8 cellular contexts compared by ENCODE assay signal in genomic region chr12:48349471-48349870, GRCh38. TPM values are rescaled to one million over a fixed set of nuclear protein-coding genes. Genes with fewer than 3 reads are reported as not detected.
DNase-seq lines count a peak whose midpoint lies in the region; ATAC-seq and TF ChIP-seq lines count a peak whose summit lies in the region.

No MANE protein-coding gene starts in this region.

- H3K4me1 ChIP-seq in cardiac muscle cell (ENCODE audit: low read depth), result no peaks in the 10 kb centered on the region
- peaks cover 9 to 10% of the 10 kb centered on the region in 2 donors for H3K4me1 ChIP-seq in duodenal mucosa (ENCODE audit: control insufficient read depth in 1 of 2, insufficient read depth in 2 of 2, low read length in 2 of 2)
- H3K4me1 ChIP-seq in naive thymus-derived CD4-positive, alpha-beta T cell (ENCODE audit: control insufficient read depth in 2 of 2, insufficient read depth in 2 of 2, low read length in 2 of 2), result peaks cover 14 to 25% of the 10 kb centered on the region in 2 donors
- peaks cover 31% of the 10 kb centered on the region for H3K4me1 ChIP-seq in vagina
- no peaks in the 10 kb centered on the region for H3K4me1 ChIP-seq in mesendoderm (ENCODE audit: control insufficient read depth, low read depth, low read length)

- no peaks in the 10 kb centered on the region for H3K9me3 ChIP-seq in cardiac muscle cell (ENCODE audit: low read depth)
- H3K9me3 ChIP-seq in duodenal mucosa (ENCODE audit: control insufficient read depth in 1 of 2, low read length in 2 of 2), result no peaks in the 10 kb centered on the region
- no peaks in the 10 kb centered on the region for H3K9me3 ChIP-seq in naive thymus-derived CD4-positive, alpha-beta T cell (ENCODE audit: control insufficient read depth in 2 of 3, low read length in 3 of 3)
- H3K9me3 ChIP-seq in vagina, result no peaks in the 10 kb centered on the region

- H3K23ac ChIP-seq in mesendoderm (ENCODE audit: low read length), result no peak overlapping the region

- H4K8ac ChIP-seq in mesendoderm (ENCODE audit: low read depth, low read length), result no peak overlapping the region

- no peak overlapping the region for H2BK120ac ChIP-seq in mesendoderm (ENCODE audit: low read depth, low read length)

- no peak for ATAC-seq in naive thymus-derived CD4-positive, alpha-beta T cell

- H3K36me3 ChIP-seq in cardiac muscle cell (peaks cover 19% of the 10 kb centered on the region), duodenal mucosa (ENCODE audit: control insufficient read depth in 1 of 2, insufficient read depth in 2 of 2, low read length in 2 of 2) (peaks cover 18 to 33% of the 10 kb centered on the region in 2 donors), vagina (peaks cover 0 to 34% of the 10 kb centered on the region in 2 donors), mesendoderm (ENCODE audit: control insufficient read depth, insufficient read depth, low read length) (peaks cover 1% of the 10 kb centered on the region)
- H3K36me3 ChIP-seq in naive thymus-derived CD4-positive, alpha-beta T cell (ENCODE audit: control insufficient read depth in 2 of 3, insufficient read depth in 3 of 3, low read length in 3 of 3), result peaks cover 7 to 47% (median 20%) of the 10 kb centered on the region in 3 experiments

- H2BK15ac ChIP-seq in mesendoderm (replicated peaks; ENCODE audit: low read depth), result no peak overlapping the region

- no peak overlapping the region for H2AK5ac ChIP-seq in mesendoderm (ENCODE audit: low read length)

- intact Hi-C loops in cardiac septum (cut with DNase I), result loop anchor here (2.0 kb wide), 1 partner anchor 53 kb away; no protein-coding TSS in a partner anchor
- intact Hi-C loops in naive thymus-derived CD4-positive, alpha-beta T cell (cut with micrococcal nuclease), result no loop called here
- intact Hi-C loops in vagina (cut with DNase I), result no loop called here

- TF ChIP-seq CTCF in cardiac muscle cell (IDR thresholded peaks at IDR 0.05; ENCODE audit: low read depth, low read length) (no peak), vagina (IDR thresholded peaks at IDR 0.05) (no peak)

- no peak overlapping the region for H4K5ac ChIP-seq in mesendoderm (ENCODE audit: low read length)

- H3K27me3 ChIP-seq in cardiac muscle cell (peaks cover 7% of the 10 kb centered on the region), duodenal mucosa (ENCODE audit: control insufficient read depth in 1 of 2, insufficient read depth in 2 of 2, low read length in 2 of 2) (no peaks in the 10 kb centered on the region), vagina (no peaks in the 10 kb centered on the region), mesendoderm (ENCODE audit: insufficient read depth, low read length, poor library complexity) (no peaks in the 10 kb centered on the region)
- peaks cover 0 to 5% of the 10 kb centered on the region in 2 donors for H3K27me3 ChIP-seq in naive thymus-derived CD4-positive, alpha-beta T cell (ENCODE audit: control insufficient read depth in 2 of 2, insufficient read depth in 2 of 2, low read length in 2 of 2)

- H3K9ac ChIP-seq in duodenal mucosa (ENCODE audit: low read depth in 1 of 2, low read length in 2 of 2) (no peak overlapping the region), mesendoderm (ENCODE audit: low read length) (no peak overlapping the region)

- peak overlapping the region in 8 of 9 donors; percentile 89 to 99 (median 96) for H3K27ac Mint-ChIP-seq in naive thymus-derived CD4-positive, alpha-beta T cell

- no peak overlapping the region for H3K4ac ChIP-seq in mesendoderm (ENCODE audit: low read depth, low read length)

- peak in 1 of 2 donors; percentile 72 for DNase-seq in cardiac muscle cell (ENCODE audit: low read depth in 1 of 2, low spot score in 1 of 2)
- DNase-seq in cardiac septum (ENCODE audit: low spot score), result no peak
- DNase-seq in naive thymus-derived CD4-positive, alpha-beta T cell, result no peak
- DNase-seq in vagina (ENCODE audit: extremely low spot score in 2 of 2), result no peak
- DNase-seq in erythroblast (lab: John Stamatoyannopoulos, UW), result no peak
- DNase-seq in mesendoderm, result no peak
- no peak for DNase-seq in 8988T

- H3K4me3 ChIP-seq in cardiac muscle cell (peak overlapping the region; percentile 55), duodenal mucosa (ENCODE audit: low read depth in 1 of 2, low read length in 2 of 2) (peak overlapping the region; percentile 94 to 96), vagina (peak overlapping the region; percentile 70 to 73), mesendoderm (ENCODE audit: low read length) (no peak overlapping the region)
- H3K4me3 ChIP-seq in naive thymus-derived CD4-positive, alpha-beta T cell (ENCODE audit: low read length), result peak overlapping the region; percentile 77

- H3K27ac ChIP-seq in cardiac muscle cell, result no peak overlapping the region
- no peak overlapping the region for H3K27ac ChIP-seq in duodenal mucosa (ENCODE audit: low read depth, low read length)
- H3K27ac ChIP-seq in naive thymus-derived CD4-positive, alpha-beta T cell (ENCODE audit: low read depth, low read length), result peak overlapping the region; percentile 92
- peak overlapping the region; percentile 92 for H3K27ac ChIP-seq in vagina
- H3K27ac ChIP-seq in mesendoderm (ENCODE audit: low read depth, low read length), result no peak overlapping the region

- TF ChIP-seq POLR2A in vagina (IDR thresholded peaks at IDR 0.05) (no peak), erythroblast (IDR thresholded peaks at IDR 0.05; ENCODE audit: low read length) (no peak)

- H3K36me3 Mint-ChIP-seq in naive thymus-derived CD4-positive, alpha-beta T cell, result peaks cover 22 to 49% (median 31%) of the 10 kb centered on the region in 5 donors

- WGBS in mesendoderm (ENCODE audit: extremely low coverage, insufficient coverage, low lambda C conversion rate), result no CpG with 5 or more reads among the region's 2 CpGs

- H3K9me3 Mint-ChIP-seq in naive thymus-derived CD4-positive, alpha-beta T cell, result no peaks in the 10 kb centered on the region

- H3K27me3 Mint-ChIP-seq in naive thymus-derived CD4-positive, alpha-beta T cell, result peaks cover 0 to 12% (median 0%) of the 10 kb centered on the region in 5 donors

- no peak overlapping the region for H3K18ac ChIP-seq in mesendoderm (ENCODE audit: low read length)

- CTCF ChIA-PET in naive thymus-derived CD4-positive, alpha-beta T cell (lab: Charles Lee), result no interaction called here

- no peak overlapping the region for H2BK5ac ChIP-seq in mesendoderm (ENCODE audit: low read length)

- no peaks in the 10 kb centered on the region for H3K79me2 ChIP-seq in mesendoderm (ENCODE audit: control insufficient read depth, insufficient read depth, low read length)

- POLR2A ChIA-PET in naive thymus-derived CD4-positive, alpha-beta T cell (lab: Charles Lee), result interaction anchor here (0.9 to 2.7 kb wide), 4 partner anchors 60 to 192 kb away, joined by 3 to 31 read pairs (median 7); partner anchors contain the start of gene ASB8

- H3K56ac ChIP-seq in mesendoderm (ENCODE audit: low read length), result no peak overlapping the region

- peak overlapping the region; percentile 91 to 99 (median 96) for H3K4me3 Mint-ChIP-seq in naive thymus-derived CD4-positive, alpha-beta T cell

- H3K79me1 ChIP-seq in mesendoderm (ENCODE audit: low read length), result no peaks in the 10 kb centered on the region

- H3K4me2 ChIP-seq in mesendoderm (ENCODE audit: low read length), result no peak overlapping the region

- H3K4me1 Mint-ChIP-seq in naive thymus-derived CD4-positive, alpha-beta T cell, result peaks cover 28 to 70% (median 49%) of the 10 kb centered on the region in 7 donors

RNA-seq across cellular contexts. Expression of gene ZNF641, which starts 1.2 kb away (rescaled TPM):
- total RNA-seq in cardiac muscle cell, result 12.5 and 14.7 TPM in 2 replicates
- 5.3 and 11.1 TPM in 2 replicates for polyA plus RNA-seq in cardiac muscle cell
- 15.3 TPM for total RNA-seq in cardiac septum
- total RNA-seq in naive thymus-derived CD4-positive, alpha-beta T cell, result 10 to 100 TPM; 22.1 to 50.3 (median 30.1) TPM
- polyA plus RNA-seq in naive thymus-derived CD4-positive, alpha-beta T cell, result 10 to 100 TPM; 13.4 to 20.7 TPM
- total RNA-seq in vagina, result 15.5 TPM
- 3.8 TPM for polyA plus RNA-seq in mesendoderm (2013, experiment 1 of 2)
- 3.7 TPM for polyA plus RNA-seq in mesendoderm (2013, experiment 2 of 2)

Comparison
In these comparisons a context has a peak if more than half of its experiments do, and no peak if none do; other contexts are left out.
1. H3K27ac ChIP-seq: peak in naive thymus-derived CD4-positive, alpha-beta T cell (single experiment) and vagina (single experiment); none in cardiac muscle cell (single experiment), duodenal mucosa (single experiment) and mesendoderm (single experiment).